ENCODE assay signal across 17 cellular contexts in the genomic region with DNA sequence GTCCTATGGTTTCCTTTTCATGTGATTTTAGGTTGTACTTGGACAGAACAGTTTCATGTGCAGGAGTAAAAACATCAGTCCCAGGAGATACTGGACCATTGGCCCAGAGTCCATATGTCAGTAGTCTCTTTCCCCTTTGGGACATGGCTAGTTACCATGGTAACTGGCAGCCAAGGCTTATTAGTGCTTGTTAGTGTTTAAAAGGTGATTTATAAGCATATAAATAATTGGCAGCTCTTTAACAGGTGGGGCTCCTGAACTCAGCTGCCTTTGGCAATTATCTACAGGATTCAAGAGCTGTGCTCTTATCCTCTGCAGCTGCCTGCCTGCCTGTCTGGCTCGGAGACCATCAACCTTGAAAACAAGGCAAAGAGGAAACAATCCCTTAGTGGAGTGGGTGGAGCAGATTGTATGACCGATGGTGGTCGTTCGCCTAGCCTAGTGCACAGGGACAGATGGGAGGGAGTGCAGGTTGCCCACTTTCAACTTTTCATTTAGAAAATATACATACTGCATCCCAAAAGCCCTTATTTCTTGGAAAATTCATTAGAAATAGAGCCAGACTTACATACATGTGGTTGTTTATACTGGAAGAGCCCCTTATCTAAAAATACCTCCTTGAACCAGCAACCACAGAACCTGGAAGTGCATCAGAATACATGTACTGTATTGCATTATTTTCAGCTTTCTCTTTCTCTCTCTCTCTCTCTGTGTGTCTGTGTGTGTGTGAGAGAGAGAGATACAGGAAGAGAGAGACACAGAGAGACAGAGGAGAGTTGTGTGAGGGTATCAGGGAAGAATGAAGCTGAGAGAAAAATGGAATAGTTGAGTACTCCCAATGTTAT. TPM values are rescaled to one million over a fixed set of nuclear protein-coding genes. Genes with fewer than 3 reads are reported as not detected.
DNase-seq lines count a peak whose midpoint lies in the region; ATAC-seq lines count a peak whose summit lies in the region.
"Had no signal": no experiment of that assay in that cellular context is flagged by ENCODE, and none has a peak within 500 bp of the region (broad histone marks: within the 10 kb centered on the region; RNA-seq: fewer than 3 reads in every experiment).

No MANE protein-coding gene starts in this region.

- ATAC-seq in GM18873 (IDR thresholded peaks at IDR 0.05; ENCODE audit: low FRiP score, unreplicated experiment) = no peak
- ATAC-seq: WTC11 had no signal

- no peak overlapping the region for H3K4me3 ChIP-seq in SJCRH30
- H3K4me3 ChIP-seq: breast epithelium had no signal

- H3K4me1 ChIP-seq in SJCRH30 = no peaks in the 10 kb centered on the region; the same call in 1 of the 2 replicates
- H3K4me1 ChIP-seq: breast epithelium had no signal

- H3K9me3 ChIP-seq in SJCRH30 (replicated peaks) = no peaks in the 10 kb centered on the region

- H3K36me3 ChIP-seq in SJCRH30 = no peaks in the 10 kb centered on the region
- H3K36me3 ChIP-seq: breast epithelium had no signal

- DNase-seq in NCI-H2107 treated with DMSO at 0.1 percent for 48 hours (lab: John Stamatoyannopoulos, UW; ENCODE audit: unreplicated experiment) = peak; percentile 31
- no peak for DNase-seq in NCI-H2107 (lab: John Stamatoyannopoulos, UW)
- peak; percentile 96 for DNase-seq in NCI-H2171 (lab: John Stamatoyannopoulos, UW)
- DNase-seq in SJCRH30 = peak; percentile 7 to 37
- peak; percentile 62 for DNase-seq in retina
- DNase-seq in RPMI8226 = no peak
- DNase-seq in globus pallidus (ENCODE audit: low spot score) = no peak
- DNase-seq: activated gamma-delta T cell; CD4-positive, CD25-positive, alpha-beta regulatory T cell; effector CD8-positive, alpha-beta T cell; HCEC 1CT; Kasumi-1; SW 1271 had no signal

- H3K27ac ChIP-seq in SJCRH30 = no peak overlapping the region
- H3K27ac ChIP-seq: 22Rv1, breast epithelium had no signal

- H3K27me3 ChIP-seq in SJCRH30 = no peaks in the 10 kb centered on the region
- H3K27me3 ChIP-seq: breast epithelium had no signal

RNA-seq across cellular contexts. Expression of a gene that starts 29.3 kb away (rescaled TPM):
- under 0.01 and 0.02 TPM in 2 replicates for total RNA-seq in SJCRH30 (2014; rRNA removed; shearing (Covaris generic))
- total RNA-seq: CD4-positive, CD25-positive, alpha-beta regulatory T cell had no signal

Comparison
In these comparisons a context has a peak if more than half of its experiments do, and no peak if none do; other contexts are left out.
1. DNase-seq: peak in NCI-H2107 treated with DMSO at 0.1 percent for 48 hours (single experiment), NCI-H2171 (single experiment), SJCRH30 (2 of 2) and retina (single experiment); none in NCI-H2107 (single experiment), RPMI8226 (single experiment) and globus pallidus (single experiment).